21 cellular contexts compared by ENCODE assay signal in the genomic region with DNA sequence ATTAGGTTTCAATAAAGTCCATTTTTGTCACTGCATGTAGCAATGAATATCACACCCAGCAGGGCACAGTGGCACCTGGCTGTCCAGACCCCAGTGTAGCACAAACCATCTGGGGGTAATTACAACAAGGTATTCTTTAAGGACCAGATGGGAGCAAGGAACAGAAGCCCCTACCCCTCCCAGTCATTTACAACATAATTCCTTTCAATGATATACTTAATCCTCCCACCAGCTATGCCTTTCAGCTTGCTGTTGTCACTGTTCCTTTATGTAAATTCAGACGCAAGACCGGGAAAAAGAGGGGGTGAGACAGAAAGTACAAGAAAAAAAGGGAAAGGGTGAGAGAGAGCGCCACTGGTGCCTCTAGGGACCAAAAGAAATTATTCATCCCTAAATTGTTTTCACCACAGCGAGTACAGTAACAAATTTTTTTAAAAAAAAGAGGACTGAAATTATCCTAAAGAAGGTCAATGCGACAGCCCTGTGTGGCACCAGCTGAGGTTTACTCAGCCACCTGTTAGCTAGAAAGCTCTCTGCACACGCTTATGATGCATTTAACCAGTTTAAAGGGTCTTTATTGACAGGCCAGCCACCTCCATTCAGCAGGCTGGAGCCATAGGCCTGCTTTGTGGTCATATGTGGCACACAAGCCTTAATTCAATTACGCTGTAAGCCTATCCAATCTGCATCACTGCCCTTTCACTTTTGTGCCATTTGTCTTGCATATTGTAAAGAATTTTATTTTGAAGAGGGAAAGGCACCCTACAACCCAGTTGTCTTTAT.
A peak's percentile ranks its signal among the peaks of the same experiment; 100 is the strongest.
DNase-seq lines count a peak whose midpoint lies in the region; ATAC-seq lines count a peak whose summit lies in the region.
"Had no signal": no experiment of that assay in that cellular context is flagged by ENCODE, and none has a peak within 500 bp of the region (broad histone marks: within the 10 kb centered on the region; RNA-seq: fewer than 3 reads in every experiment).

No MANE protein-coding gene starts in this region.

- H3K4me3 ChIP-seq in HUES48 (ENCODE audit: low read depth, low read length) = peak overlapping the region; percentile 26; the same call in 1 of the 2 replicates
- H3K4me3 ChIP-seq in mesendoderm (ENCODE audit: low read length) = no peak overlapping the region
- no peak overlapping the region for H3K4me3 ChIP-seq in CD8-positive, alpha-beta memory T cell (ENCODE audit: low read length)
- H3K4me3 ChIP-seq: body of pancreas, coronary artery, K562, lung, ovary had no signal

- H3K36me3 Mint-ChIP-seq in CD8-positive, alpha-beta memory T cell = no peaks in the 10 kb centered on the region
- H3K36me3 Mint-ChIP-seq: activated naive CD8-positive, alpha-beta T cell had no signal

- H3K36me3 ChIP-seq in HUES48 (ENCODE audit: control insufficient read depth, insufficient read depth, low read length) = no peaks in the 10 kb centered on the region
- no peaks in the 10 kb centered on the region for H3K36me3 ChIP-seq in mesendoderm (ENCODE audit: control insufficient read depth, insufficient read depth, low read length)
- no peaks in the 10 kb centered on the region for H3K36me3 ChIP-seq in CD8-positive, alpha-beta memory T cell (ENCODE audit: insufficient read depth, low read length)
- H3K36me3 ChIP-seq: ovary had no signal

- H3K18ac ChIP-seq in mesendoderm (ENCODE audit: low read length) = peak overlapping the region; percentile 28

- no peak overlapping the region for H4K5ac ChIP-seq in mesendoderm (ENCODE audit: low read length)

- no peak overlapping the region for H3K4me2 ChIP-seq in mesendoderm (ENCODE audit: low read length)

- in situ Hi-C loops in KBM-7 (cut with MboI; ENCODE audit: low pct_unique_long_range_greater_than_20kb, low sequenced_read_pairs) = no loop called here

- H3K27ac Mint-ChIP-seq in CD8-positive, alpha-beta memory T cell = no peak overlapping the region
- H3K27ac Mint-ChIP-seq: activated CD4-positive, alpha-beta memory T cell treated with anti-CD3 and anti-CD28 coated beads, Interleukin-2, amount 10 ng/mL, durations not matched to agents 7 days and 5 days; activated naive CD8-positive, alpha-beta T cell; activated T-cell treated with anti-CD3 and anti-CD28 coated beads, Interleukin-2, amount 50 U/mL, for 72 hours had no signal

- no CpG with 5 or more reads among the region's 7 CpGs for WGBS in mesendoderm (ENCODE audit: extremely low coverage, insufficient coverage, low lambda C conversion rate)

- H3K27me3 ChIP-seq in HUES48 (ENCODE audit: control insufficient read depth, insufficient read depth, low read length) (no peaks in the 10 kb centered on the region), mesendoderm (ENCODE audit: insufficient read depth, low read length, poor library complexity) (no peaks in the 10 kb centered on the region)
- H3K27me3 ChIP-seq in CD8-positive, alpha-beta memory T cell (ENCODE audit: insufficient read depth, low read length, poor library complexity, severe bottlenecking) = no peaks in the 10 kb centered on the region
- H3K27me3 ChIP-seq: body of pancreas, ovary had no signal

- H3K23ac ChIP-seq in mesendoderm (ENCODE audit: low read length) = no peak overlapping the region

- H2BK5ac ChIP-seq in mesendoderm (ENCODE audit: low read length) = no peak overlapping the region

- no peak overlapping the region for H3K4me3 Mint-ChIP-seq in CD8-positive, alpha-beta memory T cell
- H3K4me3 Mint-ChIP-seq: activated CD4-positive, alpha-beta memory T cell treated with anti-CD3 and anti-CD28 coated beads, Interleukin-2, amount 10 ng/mL, durations not matched to agents 7 days and 5 days; activated naive CD8-positive, alpha-beta T cell; activated T-cell treated with anti-CD3 and anti-CD28 coated beads, Interleukin-2, amount 50 U/mL, for 72 hours had no signal

- H3K9me3 ChIP-seq in HUES48 (ENCODE audit: control insufficient read depth, insufficient read depth, low read length) = no peaks in the 10 kb centered on the region
- no peaks in the 10 kb centered on the region for H3K9me3 ChIP-seq in CD8-positive, alpha-beta memory T cell (ENCODE audit: low read length)
- H3K9me3 ChIP-seq: body of pancreas, ovary had no signal

- no peak overlapping the region for H3K56ac ChIP-seq in mesendoderm (ENCODE audit: low read length)

- POLR2A ChIA-PET in CD8-positive, alpha-beta memory T cell (lab: Charles Lee) = no interaction called here

- H3K27me3 Mint-ChIP-seq in CD8-positive, alpha-beta memory T cell = no peaks in the 10 kb centered on the region
- H3K27me3 Mint-ChIP-seq: activated CD4-positive, alpha-beta memory T cell treated with anti-CD3 and anti-CD28 coated beads, Interleukin-2, amount 10 ng/mL, durations not matched to agents 7 days and 5 days; activated naive CD8-positive, alpha-beta T cell had no signal

- no peak overlapping the region for H4K8ac ChIP-seq in mesendoderm (ENCODE audit: low read depth, low read length)

- H3K4me1 ChIP-seq in HUES48 (ENCODE audit: control insufficient read depth, insufficient read depth, low read length) (peaks cover 27% of the 10 kb centered on the region), mesendoderm (ENCODE audit: control insufficient read depth, low read depth, low read length) (peaks cover 4% of the 10 kb centered on the region)
- H3K4me1 ChIP-seq in CD8-positive, alpha-beta memory T cell (ENCODE audit: insufficient read depth, low read length) = no peaks in the 10 kb centered on the region
- H3K4me1 ChIP-seq: body of pancreas had no signal

- no peak overlapping the region; the same call in 1 of the 2 replicates for H3K9ac ChIP-seq in HUES48 (ENCODE audit: low read depth, low read length)
- H3K9ac ChIP-seq in mesendoderm (ENCODE audit: low read length) = no peak overlapping the region

- no peaks in the 10 kb centered on the region for H3K79me2 ChIP-seq in mesendoderm (ENCODE audit: control insufficient read depth, insufficient read depth, low read length)

- no peak overlapping the region for H3K4ac ChIP-seq in mesendoderm (ENCODE audit: low read depth, low read length)

- H3K79me1 ChIP-seq in mesendoderm (ENCODE audit: low read length) = no peaks in the 10 kb centered on the region

- H3K4me1 Mint-ChIP-seq in CD8-positive, alpha-beta memory T cell = no peaks in the 10 kb centered on the region
- H3K4me1 Mint-ChIP-seq: activated CD4-positive, alpha-beta memory T cell treated with anti-CD3 and anti-CD28 coated beads, Interleukin-2, amount 10 ng/mL, durations not matched to agents 7 days and 5 days had no signal

- H2AK5ac ChIP-seq in mesendoderm (ENCODE audit: low read length) = no peak overlapping the region

- H3K27ac ChIP-seq in HUES48 (ENCODE audit: low read depth, low read length) (peak overlapping the region; percentile 66), mesendoderm (ENCODE audit: low read depth, low read length) (no peak overlapping the region)
- no peak overlapping the region for H3K27ac ChIP-seq in CD8-positive, alpha-beta memory T cell (ENCODE audit: low read depth, low read length)
- H3K27ac ChIP-seq: body of pancreas, coronary artery, epithelial cell of prostate, ovary, VCaP had no signal

- CTCF ChIA-PET in CD8-positive, alpha-beta memory T cell (lab: Charles Lee) = no interaction called here

- H2BK15ac ChIP-seq in mesendoderm (replicated peaks; ENCODE audit: low read depth) = no peak overlapping the region

- no peak for ATAC-seq in HG03571 (IDR thresholded peaks at IDR 0.05; ENCODE audit: unreplicated experiment)
- ATAC-seq: activated T-cell treated with anti-CD3 and anti-CD28 coated beads, Interleukin-2, amount 50 U/mL, for 72 hours; body of pancreas; K562 had no signal

- DNase-seq in NCI-H2081 treated with DMSO at 0.1 percent for 48 hours (lab: John Stamatoyannopoulos, UW) (peak; percentile 92), OCI-M1 (lab: John Stamatoyannopoulos, UW) (peak; percentile 66), mesendoderm (peak; percentile 10), KBM-7 (no peak)
- no peak for DNase-seq in CD8-positive, alpha-beta memory T cell
- DNase-seq: activated CD4-positive, alpha-beta memory T cell treated with anti-CD3 and anti-CD28 coated beads, Interleukin-2, amount 10 ng/mL, durations not matched to agents 7 days and 5 days; activated T-cell treated with anti-CD3 and anti-CD28 coated beads, Interleukin-2, amount 50 U/mL, for 72 hours; body of pancreas; EL; NCI-H1048; ovary; stimulated activated CD4-positive, alpha-beta T cell treated with anti-CD3 and anti-CD28 coated beads, Interleukin-2, amount 100 ng/mL, for 48 hours; substantia nigra had no signal

- H2BK120ac ChIP-seq in mesendoderm (ENCODE audit: low read depth, low read length) = no peak overlapping the region

- peaks cover 0 to 13% (median 0%) of the 10 kb centered on the region in 5 donors for H3K9me3 Mint-ChIP-seq in CD8-positive, alpha-beta memory T cell
- H3K9me3 Mint-ChIP-seq: activated CD4-positive, alpha-beta memory T cell treated with anti-CD3 and anti-CD28 coated beads, Interleukin-2, amount 10 ng/mL, durations not matched to agents 7 days and 5 days; activated T-cell treated with anti-CD3 and anti-CD28 coated beads, Interleukin-2, amount 50 U/mL, for 72 hours had no signal

Comparison
In these comparisons a context has a peak if more than half of its experiments do, and no peak if none do; other contexts are left out.
1. DNase-seq: peak in NCI-H2081 treated with DMSO at 0.1 percent for 48 hours (single experiment), OCI-M1 (single experiment) and mesendoderm (single experiment); none in KBM-7 (single experiment) and CD8-positive, alpha-beta memory T cell (0 of 5).